ENCODE assay signal across 1 cellular context in genomic region chr22:19855504-19856409, GRCh38.
A peak's percentile ranks its signal among the peaks of the same experiment; 100 is the strongest.
TF ChIP-seq lines count a peak whose summit lies in the region.

No MANE protein-coding gene starts in this region.

TF ChIP-seq in HepG2, 621 proteins besides CTCF, POLR2A, EP300 and RAD21 (continued from another document):
- no peak for TF ChIP-seq ZNF792 (CRISPR knock-in tag; IDR thresholded peaks at IDR 0.05)
- TF ChIP-seq ZBTB1 (CRISPR knock-in tag; IDR thresholded peaks at IDR 0.05; ENCODE audit: borderline replicate concordance) = no peak
- TF ChIP-seq ZFP1 (CRISPR knock-in tag; IDR thresholded peaks at IDR 0.05) = 0 out of 2 replicates have a peak, but pooled peaks have one; percentile 55
- TF ChIP-seq SP140L (CRISPR knock-in tag; IDR thresholded peaks at IDR 0.05; ENCODE audit: borderline replicate concordance) = no peak
- TF ChIP-seq ZNF704 (CRISPR knock-in tag; IDR thresholded peaks at IDR 0.05; ENCODE audit: borderline replicate concordance) = no peak
- TF ChIP-seq ZNF296 (CRISPR knock-in tag; conservative IDR thresholded peaks at IDR 0.05) = no peak
- TF ChIP-seq ZBTB34 (CRISPR knock-in tag; IDR thresholded peaks at IDR 0.05) = peak; percentile 73; the same call in 1 of the 2 replicates
- TF ChIP-seq NCOR1 (IDR thresholded peaks at IDR 0.05; ENCODE audit: borderline replicate concordance, low read length) = peak; percentile 90
- no peak for TF ChIP-seq KLF15 (CRISPR knock-in tag; IDR thresholded peaks at IDR 0.05; ENCODE audit: borderline replicate concordance)
- no peak for TF ChIP-seq ZFP36L1 (CRISPR knock-in tag; IDR thresholded peaks at IDR 0.05)
